In genomic region chr1:234337233-234337632, GRCh38 we compare ENCODE assay signal across 21 cellular contexts.
"Had no signal": no experiment of that assay in that cellular context is flagged by ENCODE, and none has a peak within 500 bp of the region (broad histone marks: within the 10 kb centered on the region; RNA-seq: fewer than 3 reads in every experiment).

No MANE protein-coding gene starts in this region.

- DNase-seq: IMR-90, Kasumi-1, MM.1S, NCI-H1092 treated with DMSO at 0.1 percent for 48 hours, NCI-H1436, NCI-H187, NCI-H2029, NCI-H2081 treated with DMSO at 0.1 percent for 48 hours, NCI-H2171, NCI-H226, NCI-H446, NCI-H510A, NCI-H524 treated with DMSO at 0.1 percent for 48 hours, NCI-H69, NCI-H774, PC-3, SHP77, SJCRH30 had no signal

- H3K27ac ChIP-seq: KMS-11, RWPE1, SJCRH30 had no signal

- H3K4me3 ChIP-seq: SJCRH30 had no signal

- H3K27me3 ChIP-seq: SJCRH30 had no signal

- H3K4me2 ChIP-seq: KMS-11 had no signal

- H3K4me1 ChIP-seq: SJCRH30 had no signal

- ATAC-seq: Panc1, PC-3 had no signal

- H3K36me3 ChIP-seq: SJCRH30 had no signal

- H3K9ac ChIP-seq: KMS-11 had no signal
